ENCODE assay signal across 8 cellular contexts in the genomic region with DNA sequence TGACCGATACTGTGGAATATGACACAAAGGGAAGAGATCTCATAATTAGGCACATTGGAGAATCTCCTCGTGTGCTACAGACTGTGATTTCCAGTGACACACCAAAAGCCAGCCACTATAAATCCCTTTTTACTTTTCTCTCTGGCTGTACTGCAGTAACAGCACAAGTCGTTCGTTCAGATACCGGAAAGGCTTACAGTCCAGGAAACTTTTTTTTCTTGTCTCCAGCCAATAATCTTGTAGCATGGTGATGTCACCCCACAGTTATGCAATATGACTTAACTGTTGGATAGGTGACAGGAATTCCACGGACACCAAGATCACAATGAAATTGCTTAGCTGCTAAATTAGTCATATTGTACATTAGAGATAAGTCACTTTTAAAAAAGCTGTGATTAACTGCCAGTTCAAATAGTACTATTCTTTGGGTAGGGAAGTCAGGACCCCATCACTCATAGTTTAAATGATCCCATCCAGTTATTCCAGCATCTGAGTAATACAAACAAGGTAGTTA. TPM values are rescaled to one million over a fixed set of nuclear protein-coding genes. Genes with fewer than 3 reads are reported as not detected.
A peak's percentile ranks its signal among the peaks of the same experiment; 100 is the strongest.
DNase-seq lines count a peak whose midpoint lies in the region; ATAC-seq, FAIRE-seq and TF ChIP-seq lines count a peak whose summit lies in the region.

No MANE protein-coding gene starts in this region.

- intact Hi-C loops in HCT116 (cut with micrococcal nuclease), result loop anchor here (2.0 to 5.0 kb wide), 2 partner anchors 27 to 36 kb away; a partner anchor contains a TSS
- intact Hi-C loops in heart left ventricle (cut with DNase I), result loop anchor here in 8 of 10 donors (1.0 to 5.0 kb wide), 6 partner anchors 23 to 139 kb away; a partner anchor contains a TSS
- intact Hi-C loops in sciatic nerve (cut with DNase I), result loop anchor here (2.0 kb wide), 1 partner anchor 19 kb away; no protein-coding TSS in a partner anchor

- no peaks in the 10 kb centered on the region for H3K36me3 ChIP-seq in HCT116 (ENCODE audit: control insufficient read depth in 1 of 2, insufficient read depth in 2 of 2, low read length in 2 of 2)
- no peaks in the 10 kb centered on the region for H3K36me3 ChIP-seq in heart left ventricle

- no peaks in the 10 kb centered on the region for H4K20me1 ChIP-seq in HCT116 (ENCODE audit: insufficient read depth)

- H3K4me3 ChIP-seq in HCT116 (replicated peaks in 1 of 2; ENCODE audit: low read depth in 1 of 2, low read length in 2 of 2) (peak overlapping the region; percentile 40 to 57), heart left ventricle (peak overlapping the region in 11 of 12 donors; percentile 11 to 41 (median 28))

- no peak for FAIRE-seq in GM12891 (lab: Jason Lieb, UNC)

- BruUV-seq in HCT116 (replicated peaks; lab: Mats Ljungman, UMichigan), result no TSS peak

- H3K27ac ChIP-seq in HCT116 (ENCODE audit: low read depth, low read length) (peak overlapping the region; percentile 66; the same call in 1 of the 2 replicates), VCaP (peak overlapping the region; percentile 1; the same call in 1 of the 2 replicates), heart left ventricle (peak overlapping the region; percentile 76 to 95 (median 86))

- H3K79me2 ChIP-seq in HCT116 (ENCODE audit: insufficient read depth, low read length), result no peaks in the 10 kb centered on the region

- POLR2A ChIA-PET in HCT116 (lab: Charles Lee), result interaction anchor here (0.8 kb wide), 1 partner anchor 23 kb away, joined by 3 read pairs; no protein-coding TSS in a partner anchor

- CTCF ChIA-PET in HCT116 (lab: Charles Lee), result no interaction called here

- peak overlapping the region; percentile 51 for H2AFZ ChIP-seq in HCT116 (ENCODE audit: low read depth, low read length, poor library complexity, severe bottlenecking)

- no peak for TF ChIP-seq CTCF in HCT116 (IDR thresholded peaks at IDR 0.05 in 2 of 3, conservative IDR thresholded peaks at IDR 0.05 in 1 of 3; ENCODE audit: borderline replicate concordance in 1 of 3, insufficient read depth in 1 of 3, low read depth in 2 of 3, low read length in 2 of 3)
- no peak for TF ChIP-seq CTCF in VCaP (conservative IDR thresholded peaks at IDR 0.05)
- no peak for TF ChIP-seq CTCF in heart left ventricle (IDR thresholded peaks at IDR 0.05)

- TF ChIP-seq RAD21 in HCT116 (IDR thresholded peaks at IDR 0.05; ENCODE audit: low read depth), result 0 out of 2 replicates have a peak, but pooled peaks have one; percentile 7

- peak; percentile 18 for TF ChIP-seq POLR2A in HCT116 (IDR thresholded peaks at IDR 0.05; ENCODE audit: borderline replicate concordance, extremely low read depth, insufficient read depth, insufficient read length)
- peak in 1 of 2 donors; percentile 32 for TF ChIP-seq POLR2A in heart left ventricle (IDR thresholded peaks at IDR 0.05)
- TF ChIP-seq POLR2A in GM12891 (IDR thresholded peaks at IDR 0.05; ENCODE audit: low read depth, low read length), result no peak

- ATAC-seq in HCT116 (peak; percentile 54), heart left ventricle (peak; percentile 94 to 96 (median 95)), sciatic nerve (peak; percentile 94), GM18867 (IDR thresholded peaks at IDR 0.05; ENCODE audit: unreplicated experiment) (no peak), HG03039 (IDR thresholded peaks at IDR 0.05; ENCODE audit: unreplicated experiment) (no peak)

- RAD21 ChIA-PET in HCT116 (lab: Charles Lee; ENCODE audit: low non-redundant PET in 1 of 2, low total read pairs in 2 of 2, uncharacterized antibody in 2 of 2, unreplicated experiment in 2 of 2), result no interaction called here

- peaks cover 36 to 53% of the 10 kb centered on the region in 2 experiments for H3K4me1 ChIP-seq in HCT116 (ENCODE audit: control insufficient read depth in 1 of 2, insufficient read depth in 2 of 2, low read length in 2 of 2)
- peaks cover 6 to 40% (median 24%) of the 10 kb centered on the region in 12 donors for H3K4me1 ChIP-seq in heart left ventricle

- H3K9me3 ChIP-seq in HCT116 (ENCODE audit: control insufficient read depth in 1 of 2, insufficient read depth in 1 of 2, low read depth in 1 of 2, low read length in 2 of 2), result no peaks in the 10 kb centered on the region
- no peaks in the 10 kb centered on the region for H3K9me3 ChIP-seq in heart left ventricle

- peak overlapping the region; percentile 63 for H3K9ac ChIP-seq in HCT116 (ENCODE audit: low read length)

- H3K27me3 ChIP-seq in HCT116 (ENCODE audit: insufficient read depth, low read length) (no peaks in the 10 kb centered on the region), heart left ventricle (no peaks in the 10 kb centered on the region)

- DNase-seq in HCT116 (ENCODE audit: low read depth, low spot score) (peak; percentile 87), heart left ventricle (peak in 3 of 5 donors; percentile 30 to 80 (median 75)), sciatic nerve (ENCODE audit: low spot score) (no peak), GM12891 (ENCODE audit: insufficient read length, low spot score) (no peak)
- DNase-seq in stimulated activated CD4-positive, alpha-beta T cell treated with anti-CD3 and anti-CD28 coated beads, Interleukin-2, amount 100 ng/mL, for 24 hours, result no peak

- WGBS in heart left ventricle, 4 donors, result 5 to 15% (median 8%) methylated on average over 6 of the region's 6 CpGs

- no peaks in the 10 kb centered on the region for H3K9me2 ChIP-seq in HCT116 (ENCODE audit: insufficient read depth)

- peak overlapping the region; percentile 76 for H3K4me2 ChIP-seq in HCT116 (ENCODE audit: low read length)

TF ChIP-seq in HCT116, 20 proteins besides CTCF, POLR2A, EP300 and RAD21 (continues in another document):
- TF ChIP-seq SP1 (IDR thresholded peaks at IDR 0.05; ENCODE audit: low read depth) (peak; percentile 87), ZFX (IDR thresholded peaks at IDR 0.05) (no peak), POLR2AphosphoS5 (IDR thresholded peaks at IDR 0.05; ENCODE audit: low read depth, low read length) (peak; percentile 57)
- TF ChIP-seq, protein P1, sequence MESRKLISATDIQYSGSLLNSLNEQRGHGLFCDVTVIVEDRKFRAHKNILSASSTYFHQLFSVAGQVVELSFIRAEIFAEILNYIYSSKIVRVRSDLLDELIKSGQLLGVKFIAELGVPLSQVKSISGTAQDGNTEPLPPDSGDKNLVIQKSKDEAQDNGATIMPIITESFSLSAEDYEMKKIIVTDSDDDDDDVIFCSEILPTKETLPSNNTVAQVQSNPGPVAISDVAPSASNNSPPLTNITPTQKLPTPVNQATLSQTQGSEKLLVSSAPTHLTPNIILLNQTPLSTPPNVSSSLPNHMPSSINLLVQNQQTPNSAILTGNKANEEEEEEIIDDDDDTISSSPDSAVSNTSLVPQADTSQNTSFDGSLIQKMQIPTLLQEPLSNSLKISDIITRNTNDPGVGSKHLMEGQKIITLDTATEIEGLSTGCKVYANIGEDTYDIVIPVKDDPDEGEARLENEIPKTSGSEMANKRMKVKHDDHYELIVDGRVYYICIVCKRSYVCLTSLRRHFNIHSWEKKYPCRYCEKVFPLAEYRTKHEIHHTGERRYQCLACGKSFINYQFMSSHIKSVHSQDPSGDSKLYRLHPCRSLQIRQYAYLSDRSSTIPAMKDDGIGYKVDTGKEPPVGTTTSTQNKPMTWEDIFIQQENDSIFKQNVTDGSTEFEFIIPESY (IDR thresholded peaks at IDR 0.05; ENCODE audit: extremely low read depth, insufficient replicate concordance, low read length), result no peak

TF ChIP-seq in GM12891, 5 proteins besides CTCF, POLR2A, EP300 and RAD21:
- TF ChIP-seq POU2F2 (IDR thresholded peaks at IDR 0.05; ENCODE audit: low read depth, low read length) (no peak), TAF1 (IDR thresholded peaks at IDR 0.05; ENCODE audit: low read depth, low read length) (no peak), POLR2AphosphoS5 (IDR thresholded peaks at IDR 0.05; ENCODE audit: low read depth, low read length) (no peak), PAX5 (IDR thresholded peaks at IDR 0.05; ENCODE audit: insufficient read depth, low read length, severe bottlenecking) (no peak), SPI1 (IDR thresholded peaks at IDR 0.05; ENCODE audit: low read depth, low read length) (no peak)
TF ChIP-seq in GM12891: peak in this region for 0.

RNA-seq across cellular contexts. Expression of a gene that starts 36.3 kb away (rescaled TPM):
- 20.0 TPM for total RNA-seq in HCT116 (2021; ENCODE audit: unreplicated experiment)
- 10.4 and 11.7 TPM in 2 replicates for polyA plus RNA-seq in HCT116 (2012)
- total RNA-seq in heart left ventricle, result 10 to 100 TPM; 12.7 to 55.8 (median 32.6) TPM
- 10 to 100 TPM; 11.5 to 22.6 TPM for polyA plus RNA-seq in heart left ventricle
- total RNA-seq in sciatic nerve, result 30.6 TPM
- polyA plus RNA-seq in GM12891 (2012; ENCODE audit: low read depth, missing spikeins), result 5.0 TPM

Comparison
In these comparisons a context has a peak if more than half of its experiments do, and no peak if none do; other contexts are left out.
1. ATAC-seq: peak in HCT116 (single experiment), heart left ventricle (4 of 4) and sciatic nerve (single experiment); none in GM18867 (single experiment) and HG03039 (single experiment).
2. DNase-seq: peak in HCT116 (single experiment) and heart left ventricle (3 of 5); none in sciatic nerve (single experiment), stimulated activated CD4-positive, alpha-beta T cell treated with anti-CD3 and anti-CD28 coated beads, Interleukin-2, amount 100 ng/mL, for 24 hours (0 of 2) and GM12891 (single experiment).
3. H3K27ac ChIP-seq: peak in every context shown above with its lines; median percentile 86 in heart left ventricle; 66 in HCT116; 1 in VCaP.